In the genomic region with DNA sequence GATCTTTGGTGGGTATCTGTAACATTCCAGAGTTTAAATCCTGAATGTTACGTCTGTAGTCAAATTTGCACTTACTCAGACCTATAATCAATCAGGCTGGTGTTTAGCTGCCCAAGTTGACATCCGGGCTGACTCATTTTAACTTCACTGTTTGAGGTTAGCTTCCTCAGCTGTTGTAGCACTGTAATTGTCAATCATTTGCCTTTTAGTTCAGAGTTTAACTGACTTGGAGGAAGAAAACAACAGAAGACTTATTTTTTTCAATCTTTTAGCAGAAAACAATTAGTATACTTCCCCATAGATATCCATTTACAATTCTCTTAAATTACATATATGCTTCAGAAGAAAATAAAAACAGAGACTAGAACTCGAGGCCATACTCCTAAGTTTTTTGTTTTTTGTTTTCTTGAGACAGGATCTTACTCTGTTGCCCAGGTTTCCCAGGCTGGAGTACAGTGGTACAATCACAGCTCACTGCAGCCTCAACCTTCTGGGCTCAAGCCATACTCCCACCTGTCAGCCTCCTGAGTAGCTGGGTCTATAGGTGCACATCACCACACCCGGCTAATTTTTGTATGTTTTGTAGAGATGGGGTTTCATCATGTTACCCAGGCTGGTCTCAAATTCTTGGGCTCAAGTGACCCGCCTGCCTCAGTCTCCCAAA, we compare ENCODE assay signal across 8 cellular contexts. TPM values are rescaled to one million over a fixed set of nuclear protein-coding genes. Genes with fewer than 3 reads are reported as not detected.
A peak's percentile ranks its signal among the peaks of the same experiment; 100 is the strongest.
DNase-seq lines count a peak whose midpoint lies in the region; ATAC-seq and TF ChIP-seq lines count a peak whose summit lies in the region.

No MANE protein-coding gene starts in this region.

- POLR2A ChIA-PET in activated CD8-positive, alpha-beta T cell treated with anti-CD3 and anti-CD28 coated beads for 36 hours (lab: Charles Lee): interaction anchor here (1.3 kb wide), 1 partner anchor 32 kb away, joined by 3 read pairs; no protein-coding TSS in a partner anchor

- no peaks in the 10 kb centered on the region for H3K27me3 Mint-ChIP-seq in activated CD8-positive, alpha-beta T cell treated with anti-CD3 and anti-CD28 coated beads for 36 hours
- peaks cover 3% of the 10 kb centered on the region for H3K27me3 Mint-ChIP-seq in nephron (ENCODE audit: low read depth)

- peak; percentile 83 for DNase-seq in EH (ENCODE audit: low read depth)
- peak; percentile 54 for DNase-seq in activated CD8-positive, alpha-beta T cell treated with anti-CD3 and anti-CD28 coated beads for 36 hours
- no peak for DNase-seq in lower lobe of right lung
- no peak for DNase-seq in stimulated activated naive CD4-positive, alpha-beta T cell (lab: John Stamatoyannopoulos, UW)
- DNase-seq in mesenteric fat pad (ENCODE audit: low spot score): no peak

- intact Hi-C loops in activated CD8-positive, alpha-beta T cell treated with anti-CD3 and anti-CD28 coated beads for 36 hours (cut with micrococcal nuclease): no loop called here
- intact Hi-C loops in lower lobe of right lung (cut with DNase I): no loop called here

- no peaks in the 10 kb centered on the region for H3K36me3 ChIP-seq in lower lobe of right lung

- ATAC-seq in GM19372 (IDR thresholded peaks at IDR 0.05; ENCODE audit: low read depth, unreplicated experiment) (peak; percentile 99), HG03280 (IDR thresholded peaks at IDR 0.05; ENCODE audit: unreplicated experiment) (peak; percentile 92), lower lobe of right lung (no peak)
- peak; percentile 73 for ATAC-seq in activated CD8-positive, alpha-beta T cell treated with anti-CD3 and anti-CD28 coated beads for 36 hours

- CTCF ChIA-PET in activated CD8-positive, alpha-beta T cell treated with anti-CD3 and anti-CD28 coated beads for 36 hours (lab: Charles Lee): interaction anchor here (0.9 kb wide), 1 partner anchor 201 kb away, joined by 4 read pairs; the partner anchor contains the start of gene ARMC10

- no peaks in the 10 kb centered on the region for H3K9me3 Mint-ChIP-seq in activated CD8-positive, alpha-beta T cell treated with anti-CD3 and anti-CD28 coated beads for 36 hours
- no peaks in the 10 kb centered on the region for H3K9me3 Mint-ChIP-seq in nephron

- H3K4me1 Mint-ChIP-seq in activated CD8-positive, alpha-beta T cell treated with anti-CD3 and anti-CD28 coated beads for 36 hours (ENCODE audit: low read depth): peaks cover 22% of the 10 kb centered on the region
- H3K4me1 Mint-ChIP-seq in nephron: peaks cover 16% of the 10 kb centered on the region

- no peaks in the 10 kb centered on the region for H3K9me3 ChIP-seq in lower lobe of right lung

- H3K4me1 ChIP-seq in lower lobe of right lung: no peaks in the 10 kb centered on the region

- H3K4me3 Mint-ChIP-seq in activated CD8-positive, alpha-beta T cell treated with anti-CD3 and anti-CD28 coated beads for 36 hours: no peak overlapping the region
- no peak overlapping the region for H3K4me3 Mint-ChIP-seq in nephron

- H3K27me3 ChIP-seq in lower lobe of right lung (ENCODE audit: low read depth): no peaks in the 10 kb centered on the region

- no peak overlapping the region for H3K27ac ChIP-seq in lower lobe of right lung

- H3K4me3 ChIP-seq in lower lobe of right lung: no peak overlapping the region

- no peak for TF ChIP-seq CTCF in activated CD8-positive, alpha-beta T cell treated with anti-CD3 and anti-CD28 coated beads for 36 hours (IDR thresholded peaks at IDR 0.05)
- TF ChIP-seq CTCF in nephron (IDR thresholded peaks at IDR 0.05; ENCODE audit: unreplicated experiment in 3 of 3) (no peak), lower lobe of right lung (IDR thresholded peaks at IDR 0.05) (no peak)

- no peaks in the 10 kb centered on the region for H3K36me3 Mint-ChIP-seq in activated CD8-positive, alpha-beta T cell treated with anti-CD3 and anti-CD28 coated beads for 36 hours (ENCODE audit: low read depth)
- H3K36me3 Mint-ChIP-seq in nephron (ENCODE audit: low read depth): peaks cover 6% of the 10 kb centered on the region

- H3K27ac Mint-ChIP-seq in activated CD8-positive, alpha-beta T cell treated with anti-CD3 and anti-CD28 coated beads for 36 hours: no peak overlapping the region
- peak overlapping the region; percentile 26 to 29 (median 28) for H3K27ac Mint-ChIP-seq in nephron

RNA-seq across cellular contexts. Expression of gene LRRC17, which starts 38.5 kb away (rescaled TPM):
- total RNA-seq in activated CD8-positive, alpha-beta T cell treated with anti-CD3 and anti-CD28 coated beads for 36 hours: not detected
- total RNA-seq in lower lobe of right lung (1.5 TPM), mesenteric fat pad (1.2 TPM)

Comparison
In these comparisons a context has a peak if more than half of its experiments do, and no peak if none do; other contexts are left out.
1. DNase-seq: peak in EH (single experiment) and activated CD8-positive, alpha-beta T cell treated with anti-CD3 and anti-CD28 coated beads for 36 hours (single experiment); none in lower lobe of right lung (single experiment), stimulated activated naive CD4-positive, alpha-beta T cell (0 of 6) and mesenteric fat pad (single experiment).
2. ATAC-seq: peak in GM19372 (single experiment), HG03280 (single experiment) and activated CD8-positive, alpha-beta T cell treated with anti-CD3 and anti-CD28 coated beads for 36 hours (single experiment); none in lower lobe of right lung (0 of 2).